8 cellular contexts compared by ENCODE assay signal in genomic region chr2:121755237-121756111, GRCh38.
DNase-seq lines count a peak whose midpoint lies in the region; ATAC-seq and TF ChIP-seq lines count a peak whose summit lies in the region.

TSS of gene TSN (plus strand) at chr2:121755651. CDS start at chr2:121755780, 129 bp downstream.

- H3K4me3 ChIP-seq in BLaER1 = peak within 1 kb of the TSS; percentile 90
- H3K4me3 ChIP-seq in choroid plexus epithelial cell (ENCODE audit: low read depth, low read length) = peak within 1 kb of the TSS; percentile 79

- peak within 1 kb of the TSS; percentile 94 for H3K9ac ChIP-seq in BLaER1

- peaks cover 27% of the 10 kb centered on the region for H3K4me1 ChIP-seq in BLaER1

- no peaks in the 10 kb centered on the region for H3K27me3 ChIP-seq in BLaER1

- H3K27ac ChIP-seq in BLaER1 = peak within 1 kb of the TSS; percentile 89

- peak within 1 kb of the TSS; percentile 96 for H3K4me2 ChIP-seq in BLaER1

- H3K36me3 ChIP-seq in BLaER1 = peaks cover 32% of the 10 kb centered on the region

- H4K20me1 ChIP-seq in BLaER1 = peaks cover 18% of the 10 kb centered on the region; the same call in 1 of the 2 replicates

- no peaks in the 10 kb centered on the region for H3K9me3 ChIP-seq in BLaER1

- TF ChIP-seq CTCF in choroid plexus epithelial cell (conservative IDR thresholded peaks at IDR 0.05; ENCODE audit: low read depth, low read length) = no peak

- DNase-seq in NCI-H524 treated with DMSO at 0.1 percent for 48 hours (lab: John Stamatoyannopoulos, UW) = peak; percentile 65
- peak; percentile 98 to 99 for DNase-seq in activated CD4-positive, alpha-beta T cell treated with anti-CD3 and anti-CD28 coated beads for 4 hours
- DNase-seq in choroid plexus epithelial cell (ENCODE audit: low read depth) = peak; percentile 98
- peak; percentile 93 for DNase-seq in kidney glomerular epithelial cell (lab: John Stamatoyannopoulos, UW)
- peak; percentile 96 to 97 for DNase-seq in stimulated activated CD4-positive, alpha-beta T cell treated with anti-CD3 and anti-CD28 coated beads, Interleukin-15, amount 100 ng/mL, for 48 hours (ENCODE audit: low read depth in 2 of 2)

- ATAC-seq in GM19324 (IDR thresholded peaks at IDR 0.05; ENCODE audit: low FRiP score, unreplicated experiment) (peak; percentile 100), HG03460 (IDR thresholded peaks at IDR 0.05; ENCODE audit: unreplicated experiment) (peak; percentile 100)

Comparison
In these comparisons a context has a peak if more than half of its experiments do, and no peak if none do; other contexts are left out.
1. Peak in every context shown above with its lines: DNase-seq, ATAC-seq, H3K4me3 ChIP-seq and H3K27ac ChIP-seq.